ENCODE assay signal across 17 cellular contexts in the genomic region with DNA sequence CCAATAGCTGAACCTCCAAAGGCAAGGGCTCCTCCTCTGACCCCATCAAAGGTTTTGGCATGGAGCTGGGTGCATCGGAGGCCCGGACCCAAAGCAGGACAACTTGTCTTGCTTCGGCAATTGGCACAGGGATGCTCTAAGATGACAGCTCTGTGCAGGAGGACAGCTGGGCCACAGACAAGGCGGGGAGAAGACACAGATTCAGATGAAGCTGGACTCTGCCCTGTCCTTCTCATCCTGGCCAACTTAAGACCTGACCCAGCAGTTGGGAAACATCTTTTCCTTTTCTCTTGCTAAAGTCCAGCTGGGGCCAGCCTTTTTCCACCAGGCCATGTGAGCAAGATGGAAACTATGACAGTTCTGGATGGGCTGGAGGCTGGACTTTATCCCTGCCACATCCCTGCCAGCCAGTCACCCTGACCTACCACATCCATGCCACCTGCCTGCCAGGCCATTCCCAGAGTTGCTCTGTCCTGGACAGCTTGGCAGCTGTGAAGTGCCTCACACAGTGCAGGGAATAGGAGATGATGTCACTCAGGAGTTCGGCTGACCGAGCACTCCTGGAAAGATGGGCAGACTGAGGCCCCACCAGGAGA. TPM values are rescaled to one million over a fixed set of nuclear protein-coding genes. Genes with fewer than 3 reads are reported as not detected.
DNase-seq lines count a peak whose midpoint lies in the region; ATAC-seq and TF ChIP-seq lines count a peak whose summit lies in the region.
"Had no signal": no experiment of that assay in that cellular context is flagged by ENCODE, and none has a peak within 500 bp of the region (broad histone marks: within the 10 kb centered on the region; RNA-seq: fewer than 3 reads in every experiment).

No MANE protein-coding gene starts in this region.

- H3K27me3 ChIP-seq in esophagus muscularis mucosa = no peaks in the 10 kb centered on the region
- H3K27me3 ChIP-seq: BE2C had no signal

- intact Hi-C loops in esophagus muscularis mucosa (cut with DNase I) (loop anchor here (5.0 kb wide), 1 partner anchor 288 kb away; no protein-coding TSS in a partner anchor), mucosa of descending colon (cut with DNase I, micrococcal nuclease) (no loop called here)

- TF ChIP-seq EP300 in esophagus muscularis mucosa (IDR thresholded peaks at IDR 0.05) = no peak

- TF ChIP-seq POLR2A in esophagus muscularis mucosa (IDR thresholded peaks at IDR 0.05; ENCODE audit: low read depth) = no peak

- no peak overlapping the region for H3K27ac ChIP-seq in esophagus muscularis mucosa (replicated peaks in 1 of 4)
- H3K27ac ChIP-seq: GM23248 had no signal

- TF ChIP-seq CTCF in esophagus muscularis mucosa (IDR thresholded peaks at IDR 0.05) = no peak
- TF ChIP-seq CTCF in mucosa of descending colon (IDR thresholded peaks at IDR 0.05) = no peak

- H3K9me3 ChIP-seq in esophagus muscularis mucosa (peaks cover 0 to 11% (median 8%) of the 10 kb centered on the region in 4 donors), mucosa of descending colon (peaks cover 7% of the 10 kb centered on the region)
- H3K9me3 ChIP-seq: BE2C had no signal

- 77% methylated on average over 4 of the region's 6 CpGs for WGBS in esophagus muscularis mucosa

- peak; percentile 16 for ATAC-seq in mucosa of descending colon
- ATAC-seq in GM18909 (IDR thresholded peaks at IDR 0.05; ENCODE audit: poor library complexity, unreplicated experiment) = no peak
- ATAC-seq: HCT116 had no signal

- H3K4me1 ChIP-seq in esophagus muscularis mucosa = peaks cover 0 to 11% (median 1%) of the 10 kb centered on the region in 4 donors
- no peaks in the 10 kb centered on the region for H3K4me1 ChIP-seq in mucosa of descending colon (ENCODE audit: low read depth)
- H3K4me1 ChIP-seq: BE2C had no signal

- no peak overlapping the region for H3K4me3 ChIP-seq in esophagus muscularis mucosa
- no peak overlapping the region for H3K4me3 ChIP-seq in mucosa of descending colon
- H3K4me3 ChIP-seq: GM23248 had no signal

- DNase-seq in esophagus muscularis mucosa (ENCODE audit: extremely low spot score) (peak; percentile 86), fibroblast of gingiva (ENCODE audit: low read depth) (peak; percentile 56), mucosa of descending colon (no peak), NCI-H510A treated with DMSO at 0.1 percent for 48 hours (lab: John Stamatoyannopoulos, UW) (no peak), H4 (ENCODE audit: low spot score) (no peak)
- DNase-seq: ACHN; BE2C; C1 segment of cervical spinal cord; CD4-positive, CD25-positive, alpha-beta regulatory T cell; CD8-positive, alpha-beta memory T cell; COR-L47; DMS 273 treated with DMSO at 0.1 percent for 48 hours; GM23248; H7; HFFc6 had no signal

- H3K36me3 ChIP-seq in esophagus muscularis mucosa (no peaks in the 10 kb centered on the region), mucosa of descending colon (ENCODE audit: low read depth) (no peaks in the 10 kb centered on the region)
- H3K36me3 ChIP-seq: BE2C had no signal

RNA-seq across cellular contexts. Expression of gene PSMF1, which starts 12.7 kb away (rescaled TPM):
- total RNA-seq in esophagus muscularis mucosa (10 to 100 TPM; 65.4 to 91.5 (median 73.4) TPM), mucosa of descending colon (100 to 1,000 TPM; 113 to 118 (median 117) TPM)
- 69.2 and 92.5 TPM in 2 replicates for total RNA-seq in H4 (2014; rRNA removed; shearing (Covaris generic))

Comparison
In these comparisons a context has a peak if more than half of its experiments do, and no peak if none do; other contexts are left out.
1. DNase-seq: peak in esophagus muscularis mucosa (single experiment) and fibroblast of gingiva (single experiment); none in mucosa of descending colon (0 of 3), NCI-H510A treated with DMSO at 0.1 percent for 48 hours (single experiment) and H4 (single experiment).